11 cellular contexts compared by ENCODE assay signal in genomic region chr3:20324664-20325478, GRCh38.
DNase-seq lines count a peak whose midpoint lies in the region; ATAC-seq and TF ChIP-seq lines count a peak whose summit lies in the region.
"Had no signal": no experiment of that assay in that cellular context is flagged by ENCODE, and none has a peak within 500 bp of the region (broad histone marks: within the 10 kb centered on the region; RNA-seq: fewer than 3 reads in every experiment).

No MANE protein-coding gene starts in this region.

- peaks cover 0 to 1% of the 10 kb centered on the region in 2 donors for H3K27me3 Mint-ChIP-seq in CD8-positive, alpha-beta memory T cell
- H3K27me3 Mint-ChIP-seq in immature natural killer cell (ENCODE audit: low read depth in 3 of 3) = peaks cover 0 to 2% (median 0%) of the 10 kb centered on the region in 3 donors
- H3K27me3 Mint-ChIP-seq: activated CD4-positive, alpha-beta memory T cell treated with anti-CD3 and anti-CD28 coated beads for 36 hours; progenitor cell of endocrine pancreas had no signal

- ATAC-seq in GM19467 (IDR thresholded peaks at IDR 0.05; ENCODE audit: unreplicated experiment) (peak; percentile 96), HG03095 (IDR thresholded peaks at IDR 0.05; ENCODE audit: unreplicated experiment) (peak; percentile 99)

- WGBS in prostate gland = 14% methylated on average over 1 of the region's 1 CpG

- no peak for DNase-seq in CD8-positive, alpha-beta memory T cell
- peak; percentile 67 for DNase-seq in SKM-1 (lab: John Stamatoyannopoulos, UW; ENCODE audit: unreplicated experiment)
- no peak for DNase-seq in immature natural killer cell
- DNase-seq in prostate gland (ENCODE audit: low spot score) = no peak
- no peak for DNase-seq in activated CD4-positive, alpha-beta T cell treated with anti-CD3 and anti-CD28 coated beads for 1 hour
- no peak for DNase-seq in UCSD-AML1 (lab: John Stamatoyannopoulos, UW; ENCODE audit: unreplicated experiment)
- DNase-seq: activated CD4-positive, alpha-beta memory T cell treated with anti-CD3 and anti-CD28 coated beads for 36 hours; NCI-H2081 treated with DMSO at 0.1 percent for 48 hours had no signal

- H3K36me3 ChIP-seq in CD8-positive, alpha-beta memory T cell (ENCODE audit: insufficient read depth, low read length) = no peaks in the 10 kb centered on the region
- no peaks in the 10 kb centered on the region for H3K36me3 ChIP-seq in prostate gland

- CTCF ChIA-PET in CD8-positive, alpha-beta memory T cell (lab: Charles Lee) = no interaction called here

- H3K4me1 ChIP-seq in CD8-positive, alpha-beta memory T cell (ENCODE audit: insufficient read depth, low read length) = no peaks in the 10 kb centered on the region
- H3K4me1 ChIP-seq in prostate gland (replicated peaks) = no peaks in the 10 kb centered on the region

- no peak for TF ChIP-seq CTCF in prostate gland (IDR thresholded peaks at IDR 0.05)

- no peak overlapping the region for H3K4me3 Mint-ChIP-seq in CD8-positive, alpha-beta memory T cell
- no peak overlapping the region for H3K4me3 Mint-ChIP-seq in immature natural killer cell
- H3K4me3 Mint-ChIP-seq: activated CD4-positive, alpha-beta memory T cell treated with anti-CD3 and anti-CD28 coated beads for 36 hours had no signal

- no peaks in the 10 kb centered on the region for H3K27me3 ChIP-seq in CD8-positive, alpha-beta memory T cell (ENCODE audit: insufficient read depth, low read length, poor library complexity, severe bottlenecking)
- no peaks in the 10 kb centered on the region for H3K27me3 ChIP-seq in prostate gland (replicated peaks; ENCODE audit: insufficient read depth)

- H3K27ac Mint-ChIP-seq in CD8-positive, alpha-beta memory T cell = no peak overlapping the region
- H3K27ac Mint-ChIP-seq in immature natural killer cell = no peak overlapping the region
- H3K27ac Mint-ChIP-seq: activated CD4-positive, alpha-beta memory T cell treated with anti-CD3 and anti-CD28 coated beads for 36 hours; progenitor cell of endocrine pancreas had no signal

- H3K9me3 ChIP-seq in CD8-positive, alpha-beta memory T cell (ENCODE audit: low read length) = no peaks in the 10 kb centered on the region
- H3K9me3 ChIP-seq in prostate gland = no peaks in the 10 kb centered on the region

- no peak overlapping the region for H3K4me3 ChIP-seq in CD8-positive, alpha-beta memory T cell (ENCODE audit: low read length)
- no peak overlapping the region for H3K4me3 ChIP-seq in prostate gland

- no peaks in the 10 kb centered on the region for H3K36me3 Mint-ChIP-seq in CD8-positive, alpha-beta memory T cell
- no peaks in the 10 kb centered on the region for H3K36me3 Mint-ChIP-seq in immature natural killer cell
- H3K36me3 Mint-ChIP-seq: activated CD4-positive, alpha-beta memory T cell treated with anti-CD3 and anti-CD28 coated beads for 36 hours had no signal

- H3K27ac ChIP-seq in CD8-positive, alpha-beta memory T cell (ENCODE audit: low read depth, low read length) = peak overlapping the region; percentile 65
- H3K27ac ChIP-seq in prostate gland = no peak overlapping the region

- intact Hi-C loops in prostate gland (cut with DNase I) = no loop called here

- POLR2A ChIA-PET in CD8-positive, alpha-beta memory T cell (lab: Charles Lee) = no interaction called here

- TF ChIP-seq POLR2A in prostate gland (IDR thresholded peaks at IDR 0.05) = no peak

- no peaks in the 10 kb centered on the region for H3K4me1 Mint-ChIP-seq in CD8-positive, alpha-beta memory T cell
- H3K4me1 Mint-ChIP-seq in immature natural killer cell = peaks cover 0 to 10% of the 10 kb centered on the region in 2 donors

- no peaks in the 10 kb centered on the region for H3K9me3 Mint-ChIP-seq in CD8-positive, alpha-beta memory T cell
- no peaks in the 10 kb centered on the region for H3K9me3 Mint-ChIP-seq in immature natural killer cell
- H3K9me3 Mint-ChIP-seq: activated CD4-positive, alpha-beta memory T cell treated with anti-CD3 and anti-CD28 coated beads for 36 hours had no signal
